In the genomic region with DNA sequence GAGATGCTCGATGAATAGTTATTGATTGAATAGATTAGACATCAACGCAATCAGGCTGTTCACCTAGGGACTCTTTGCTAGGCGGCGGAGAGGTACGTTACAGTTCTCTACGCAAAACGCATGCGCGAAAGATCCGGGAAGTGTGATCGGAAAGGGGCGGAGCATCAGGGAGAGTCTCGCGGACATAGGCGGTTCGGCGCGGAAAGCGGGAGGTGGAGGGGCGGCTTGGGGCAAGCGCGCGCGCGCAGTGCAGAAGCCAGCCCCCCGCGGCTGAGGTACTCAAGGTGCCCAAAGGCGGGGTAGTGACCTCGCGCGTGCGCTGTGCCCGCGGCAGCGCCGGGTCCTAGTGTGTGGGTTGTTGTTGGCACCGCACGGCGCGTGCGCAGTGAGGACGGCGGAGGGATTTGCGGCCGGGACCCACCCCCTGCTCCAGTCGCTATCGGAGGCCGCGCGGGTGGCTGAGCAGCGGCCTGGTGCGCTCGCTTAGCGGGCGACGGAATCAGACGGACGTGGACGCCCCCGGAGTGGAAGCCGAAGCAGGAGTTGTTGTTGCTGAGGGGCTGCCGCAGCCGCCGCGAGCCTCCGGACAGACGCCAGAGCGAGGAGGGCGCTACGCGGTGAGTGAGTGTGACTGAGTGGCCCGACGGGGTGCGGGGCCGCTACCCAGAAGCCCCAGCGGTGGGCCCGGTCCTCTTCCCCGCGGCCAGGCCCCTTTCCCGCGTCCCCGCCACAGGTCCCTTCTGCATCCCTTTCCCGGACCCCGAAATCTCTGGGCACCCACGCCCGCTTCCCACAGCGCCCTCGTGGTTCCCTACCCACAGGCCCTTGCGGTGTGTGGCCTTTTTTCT, we compare ENCODE assay signal across 1 cellular context.
A peak's percentile ranks its signal among the peaks of the same experiment; 100 is the strongest.
TF ChIP-seq lines count a peak whose summit lies in the region.

SNRNP70 (plus strand) TSS at position 432 of the 848 bp plus-strand sequence. CDS start 964 bp downstream, outside the sequence.

TF ChIP-seq in HepG2, 621 proteins besides CTCF, POLR2A, EP300 and RAD21 (continued from another document and continues in another):
- TF ChIP-seq PHF5A (CRISPR knock-in tag; IDR thresholded peaks at IDR 0.05; ENCODE audit: low read depth, unreplicated experiment) (no peak), CENPT (CRISPR knock-in tag; IDR thresholded peaks at IDR 0.05; ENCODE audit: low read depth) (no peak), SMAD9 (CRISPR knock-in tag; IDR thresholded peaks at IDR 0.05) (no peak), ZNF329 (CRISPR knock-in tag; IDR thresholded peaks at IDR 0.05; ENCODE audit: low read depth) (no peak), MED1 (CRISPR knock-in tag; IDR thresholded peaks at IDR 0.05) (peak; percentile 68), ZNF598 (CRISPR knock-in tag; IDR thresholded peaks at IDR 0.05; ENCODE audit: borderline replicate concordance) (0 out of 2 replicates have a peak, but pooled peaks have one; percentile 78), CREB1 (IDR thresholded peaks at IDR 0.05) (peak; percentile 68), CREB1 (CRISPR knock-in tag; IDR thresholded peaks at IDR 0.05) (peak; percentile 75), POLR2G (IDR thresholded peaks at IDR 0.05; ENCODE audit: low read depth, low read length) (peak; percentile 98), ZBTB7A (CRISPR knock-in tag; IDR thresholded peaks at IDR 0.05) (peak; percentile 16; the same call in 1 of the 2 replicates), ZNF335 (CRISPR knock-in tag; IDR thresholded peaks at IDR 0.05) (peak; percentile 70; the same call in 1 of the 2 replicates), GATA4 (IDR thresholded peaks at IDR 0.05; ENCODE audit: borderline replicate concordance, low read depth) (no peak), FOXK2 (IDR thresholded peaks at IDR 0.05) (peak; percentile 78), KAT7 (CRISPR knock-in tag; IDR thresholded peaks at IDR 0.05; ENCODE audit: borderline replicate concordance) (peak; percentile 90; the same call in 1 of the 2 replicates), ZNF253 (CRISPR knock-in tag; IDR thresholded peaks at IDR 0.05; ENCODE audit: borderline replicate concordance) (no peak), HMGXB3 (CRISPR knock-in tag; IDR thresholded peaks at IDR 0.05; ENCODE audit: borderline replicate concordance) (peak; percentile 74), POGZ (CRISPR knock-in tag; IDR thresholded peaks at IDR 0.05) (no peak; the same call in 1 of the 2 replicates), PRMT3 (CRISPR knock-in tag; IDR thresholded peaks at IDR 0.05; ENCODE audit: borderline replicate concordance, low read depth) (no peak), IRF2 (CRISPR knock-in tag; IDR thresholded peaks at IDR 0.05) (no peak), ZNF883 (CRISPR knock-in tag; IDR thresholded peaks at IDR 0.05; ENCODE audit: not compliant biosample characterization) (peak; percentile 71), YEATS2 (CRISPR knock-in tag; IDR thresholded peaks at IDR 0.05; ENCODE audit: borderline replicate concordance) (peak; percentile 95), ZNF816 (CRISPR knock-in tag; IDR thresholded peaks at IDR 0.05; ENCODE audit: borderline replicate concordance) (0 out of 2 replicates have a peak, but pooled peaks have one; percentile 75), ZNF709 (CRISPR knock-in tag; IDR thresholded peaks at IDR 0.05) (0 out of 2 replicates have a peak, but pooled peaks have one; percentile 49), KDM3A (CRISPR knock-in tag; IDR thresholded peaks at IDR 0.05; ENCODE audit: low read depth) (peak; percentile 79; the same call in 1 of the 2 replicates), CEBPG (CRISPR knock-in tag; IDR thresholded peaks at IDR 0.05) (peak; percentile 47), ZNF724P (CRISPR knock-in tag; IDR thresholded peaks at IDR 0.05; ENCODE audit: borderline replicate concordance) (peak; percentile 84; the same call in 1 of the 2 replicates), MLLT10 (CRISPR knock-in tag; IDR thresholded peaks at IDR 0.05) (peak; percentile 84; the same call in 1 of the 2 replicates), ZNF20 (CRISPR knock-in tag; IDR thresholded peaks at IDR 0.05) (no peak), MATR3 (CRISPR knock-in tag; IDR thresholded peaks at IDR 0.05) (no peak), HHEX (CRISPR knock-in tag; IDR thresholded peaks at IDR 0.05) (no peak), SYNCRIP (IDR thresholded peaks at IDR 0.05; ENCODE audit: insufficient read depth, low read depth, low read length) (no peak), ZNF841 (CRISPR knock-in tag; IDR thresholded peaks at IDR 0.05; ENCODE audit: borderline replicate concordance) (no peak), NR1H2 (CRISPR knock-in tag; IDR thresholded peaks at IDR 0.05; ENCODE audit: borderline replicate concordance, low read depth) (no peak), ZSCAN29 (CRISPR knock-in tag; conservative IDR thresholded peaks at IDR 0.05) (no peak; the same call in 1 of the 2 replicates), ZNF296 (CRISPR knock-in tag; conservative IDR thresholded peaks at IDR 0.05) (peak; percentile 92), ZSCAN22 (CRISPR knock-in tag; IDR thresholded peaks at IDR 0.05) (no peak), CREM (IDR thresholded peaks at IDR 0.05) (peak; percentile 62; the same call in 1 of the 2 replicates), CREM (CRISPR knock-in tag; IDR thresholded peaks at IDR 0.05) (no peak), ELK4 (CRISPR knock-in tag; IDR thresholded peaks at IDR 0.05; ENCODE audit: borderline replicate concordance) (no peak; the same call in 1 of the 2 replicates), KDM5B (CRISPR knock-in tag; IDR thresholded peaks at IDR 0.05; ENCODE audit: borderline replicate concordance) (peak; percentile 80; the same call in 1 of the 2 replicates), TBX2 (CRISPR knock-in tag; IDR thresholded peaks at IDR 0.05; ENCODE audit: borderline replicate concordance) (peak; percentile 80)
- TF ChIP-seq, protein P1, sequence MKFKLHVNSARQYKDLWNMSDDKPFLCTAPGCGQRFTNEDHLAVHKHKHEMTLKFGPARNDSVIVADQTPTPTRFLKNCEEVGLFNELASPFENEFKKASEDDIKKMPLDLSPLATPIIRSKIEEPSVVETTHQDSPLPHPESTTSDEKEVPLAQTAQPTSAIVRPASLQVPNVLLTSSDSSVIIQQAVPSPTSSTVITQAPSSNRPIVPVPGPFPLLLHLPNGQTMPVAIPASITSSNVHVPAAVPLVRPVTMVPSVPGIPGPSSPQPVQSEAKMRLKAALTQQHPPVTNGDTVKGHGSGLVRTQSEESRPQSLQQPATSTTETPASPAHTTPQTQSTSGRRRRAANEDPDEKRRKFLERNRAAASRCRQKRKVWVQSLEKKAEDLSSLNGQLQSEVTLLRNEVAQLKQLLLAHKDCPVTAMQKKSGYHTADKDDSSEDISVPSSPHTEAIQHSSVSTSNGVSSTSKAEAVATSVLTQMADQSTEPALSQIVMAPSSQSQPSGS (CRISPR knock-in tag; IDR thresholded peaks at IDR 0.05) = peak; percentile 45
- TF ChIP-seq, protein P2, sequence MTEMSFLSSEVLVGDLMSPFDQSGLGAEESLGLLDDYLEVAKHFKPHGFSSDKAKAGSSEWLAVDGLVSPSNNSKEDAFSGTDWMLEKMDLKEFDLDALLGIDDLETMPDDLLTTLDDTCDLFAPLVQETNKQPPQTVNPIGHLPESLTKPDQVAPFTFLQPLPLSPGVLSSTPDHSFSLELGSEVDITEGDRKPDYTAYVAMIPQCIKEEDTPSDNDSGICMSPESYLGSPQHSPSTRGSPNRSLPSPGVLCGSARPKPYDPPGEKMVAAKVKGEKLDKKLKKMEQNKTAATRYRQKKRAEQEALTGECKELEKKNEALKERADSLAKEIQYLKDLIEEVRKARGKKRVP (CRISPR knock-in tag; IDR thresholded peaks at IDR 0.05) = no peak
- TF ChIP-seq, protein P3, sequence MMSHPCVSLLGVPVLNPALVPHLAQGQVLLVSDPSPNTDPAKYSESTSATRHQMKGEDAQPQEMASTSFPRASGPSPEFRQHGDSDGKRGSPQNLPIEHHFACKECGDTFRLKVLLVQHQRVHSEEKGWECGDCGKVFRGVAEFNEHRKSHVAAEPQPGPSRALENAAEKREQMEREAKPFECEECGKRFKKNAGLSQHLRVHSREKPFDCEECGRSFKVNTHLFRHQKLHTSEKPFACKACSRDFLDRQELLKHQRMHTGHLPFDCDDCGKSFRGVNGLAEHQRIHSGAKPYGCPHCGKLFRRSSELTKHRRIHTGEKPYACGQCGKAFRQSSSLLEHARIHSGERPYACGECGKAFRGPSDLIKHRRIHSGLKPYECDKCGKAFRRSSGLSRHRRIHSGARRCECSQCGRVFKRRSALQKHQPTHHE (CRISPR knock-in tag; IDR thresholded peaks at IDR 0.05; ENCODE audit: borderline replicate concordance) = peak; percentile 49; the same call in 1 of the 2 replicates
- TF ChIP-seq, protein P4, sequence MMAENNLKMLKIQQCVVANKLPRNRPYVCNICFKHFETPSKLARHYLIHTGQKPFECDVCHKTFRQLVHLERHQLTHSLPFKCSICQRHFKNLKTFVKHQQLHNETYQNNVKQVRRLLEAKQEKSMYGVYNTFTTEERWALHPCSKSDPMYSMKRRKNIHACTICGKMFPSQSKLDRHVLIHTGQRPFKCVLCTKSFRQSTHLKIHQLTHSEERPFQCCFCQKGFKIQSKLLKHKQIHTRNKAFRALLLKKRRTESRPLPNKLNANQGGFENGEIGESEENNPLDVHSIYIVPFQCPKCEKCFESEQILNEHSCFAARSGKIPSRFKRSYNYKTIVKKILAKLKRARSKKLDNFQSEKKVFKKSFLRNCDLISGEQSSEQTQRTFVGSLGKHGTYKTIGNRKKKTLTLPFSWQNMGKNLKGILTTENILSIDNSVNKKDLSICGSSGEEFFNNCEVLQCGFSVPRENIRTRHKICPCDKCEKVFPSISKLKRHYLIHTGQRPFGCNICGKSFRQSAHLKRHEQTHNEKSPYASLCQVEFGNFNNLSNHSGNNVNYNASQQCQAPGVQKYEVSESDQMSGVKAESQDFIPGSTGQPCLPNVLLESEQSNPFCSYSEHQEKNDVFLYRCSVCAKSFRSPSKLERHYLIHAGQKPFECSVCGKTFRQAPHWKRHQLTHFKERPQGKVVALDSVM (CRISPR knock-in tag; IDR thresholded peaks at IDR 0.05) = peak; percentile 77
- TF ChIP-seq, protein P5, sequence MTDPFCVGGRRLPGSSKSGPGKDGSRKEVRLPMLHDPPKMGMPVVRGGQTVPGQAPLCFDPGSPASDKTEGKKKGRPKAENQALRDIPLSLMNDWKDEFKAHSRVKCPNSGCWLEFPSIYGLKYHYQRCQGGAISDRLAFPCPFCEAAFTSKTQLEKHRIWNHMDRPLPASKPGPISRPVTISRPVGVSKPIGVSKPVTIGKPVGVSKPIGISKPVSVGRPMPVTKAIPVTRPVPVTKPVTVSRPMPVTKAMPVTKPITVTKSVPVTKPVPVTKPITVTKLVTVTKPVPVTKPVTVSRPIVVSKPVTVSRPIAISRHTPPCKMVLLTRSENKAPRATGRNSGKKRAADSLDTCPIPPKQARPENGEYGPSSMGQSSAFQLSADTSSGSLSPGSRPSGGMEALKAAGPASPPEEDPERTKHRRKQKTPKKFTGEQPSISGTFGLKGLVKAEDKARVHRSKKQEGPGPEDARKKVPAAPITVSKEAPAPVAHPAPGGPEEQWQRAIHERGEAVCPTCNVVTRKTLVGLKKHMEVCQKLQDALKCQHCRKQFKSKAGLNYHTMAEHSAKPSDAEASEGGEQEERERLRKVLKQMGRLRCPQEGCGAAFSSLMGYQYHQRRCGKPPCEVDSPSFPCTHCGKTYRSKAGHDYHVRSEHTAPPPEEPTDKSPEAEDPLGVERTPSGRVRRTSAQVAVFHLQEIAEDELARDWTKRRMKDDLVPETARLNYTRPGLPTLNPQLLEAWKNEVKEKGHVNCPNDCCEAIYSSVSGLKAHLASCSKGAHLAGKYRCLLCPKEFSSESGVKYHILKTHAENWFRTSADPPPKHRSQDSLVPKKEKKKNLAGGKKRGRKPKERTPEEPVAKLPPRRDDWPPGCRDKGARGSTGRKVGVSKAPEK (CRISPR knock-in tag; IDR thresholded peaks at IDR 0.05; ENCODE audit: borderline replicate concordance) = peak; percentile 17; the same call in 1 of the 2 replicates
- TF ChIP-seq, protein P6, sequence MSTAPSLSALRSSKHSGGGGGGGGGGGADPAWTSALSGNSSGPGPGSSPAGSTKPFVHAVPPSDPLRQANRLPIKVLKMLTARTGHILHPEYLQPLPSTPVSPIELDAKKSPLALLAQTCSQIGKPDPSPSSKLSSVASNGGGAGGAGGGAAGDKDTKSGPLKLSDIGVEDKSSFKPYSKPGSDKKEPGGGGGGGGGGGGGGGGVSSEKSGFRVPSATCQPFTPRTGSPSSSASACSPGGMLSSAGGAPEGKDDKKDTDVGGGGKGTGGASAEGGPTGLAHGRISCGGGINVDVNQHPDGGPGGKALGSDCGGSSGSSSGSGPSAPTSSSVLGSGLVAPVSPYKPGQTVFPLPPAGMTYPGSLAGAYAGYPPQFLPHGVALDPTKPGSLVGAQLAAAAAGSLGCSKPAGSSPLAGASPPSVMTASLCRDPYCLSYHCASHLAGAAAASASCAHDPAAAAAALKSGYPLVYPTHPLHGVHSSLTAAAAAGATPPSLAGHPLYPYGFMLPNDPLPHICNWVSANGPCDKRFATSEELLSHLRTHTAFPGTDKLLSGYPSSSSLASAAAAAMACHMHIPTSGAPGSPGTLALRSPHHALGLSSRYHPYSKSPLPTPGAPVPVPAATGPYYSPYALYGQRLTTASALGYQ (CRISPR knock-in tag; IDR thresholded peaks at IDR 0.05) = peak; percentile 71
